In the genomic region with DNA sequence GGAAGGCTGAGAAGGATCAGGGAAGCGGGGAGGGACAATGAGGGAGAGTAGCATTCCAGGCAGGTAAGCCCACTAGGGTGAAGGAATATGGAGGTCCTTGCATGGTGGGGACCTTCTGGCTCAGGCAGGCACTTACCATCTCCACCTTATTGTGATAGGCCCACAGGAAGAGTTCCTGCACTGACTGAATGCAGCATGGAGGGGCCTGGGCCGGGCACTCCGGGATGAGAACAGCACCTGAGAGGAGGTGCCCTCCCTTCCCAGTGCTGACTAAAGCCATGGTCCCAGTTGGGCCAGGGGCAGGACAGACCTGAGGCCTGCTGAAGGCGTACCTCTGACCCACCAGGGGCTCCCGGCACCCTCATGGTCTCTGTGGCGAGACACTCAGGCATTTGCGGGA, we compare ENCODE assay signal across 14 cellular contexts.
DNase-seq lines count a peak whose midpoint lies in the region; ATAC-seq and TF ChIP-seq lines count a peak whose summit lies in the region.
"Had no signal": no experiment of that assay in that cellular context is flagged by ENCODE, and none has a peak within 500 bp of the region (broad histone marks: within the 10 kb centered on the region; RNA-seq: fewer than 3 reads in every experiment).

No MANE protein-coding gene starts in this region.

- CTCF ChIA-PET in Panc1 (lab: Charles Lee) = no interaction called here

- H3K36me3 ChIP-seq in BLaER1 treated with 17β-estradiol and CSF1 and Interleukin-3, amounts not matched to agents 10 nM and 100 nM = no peaks in the 10 kb centered on the region
- H3K36me3 ChIP-seq in Panc1 (ENCODE audit: control insufficient read depth, insufficient read depth, low read length) = no peaks in the 10 kb centered on the region
- no peaks in the 10 kb centered on the region for H3K36me3 ChIP-seq in esophagus muscularis mucosa
- H3K36me3 ChIP-seq in upper lobe of right lung = no peaks in the 10 kb centered on the region

- peaks cover 10 to 20% (median 14%) of the 10 kb centered on the region in 11 experiments; a peak in 21 of 22 replicates for H3K9me3 ChIP-seq in BLaER1 treated with 17β-estradiol and CSF1 and Interleukin-3, amounts not matched to agents 10 nM and 100 nM (replicated peaks in 1 of 11)
- H3K9me3 ChIP-seq in Panc1 (ENCODE audit: control insufficient read depth, insufficient read depth, low read depth, low read length) = no peaks in the 10 kb centered on the region
- peaks cover 0 to 11% (median 3%) of the 10 kb centered on the region in 4 donors for H3K9me3 ChIP-seq in esophagus muscularis mucosa
- H3K9me3 ChIP-seq in upper lobe of right lung = no peaks in the 10 kb centered on the region

- no peak overlapping the region for H3K9ac ChIP-seq in BLaER1 treated with 17β-estradiol and CSF1 and Interleukin-3, amounts not matched to agents 10 nM and 100 nM

- H3K27ac ChIP-seq in BLaER1 treated with 17β-estradiol and CSF1 and Interleukin-3, amounts not matched to agents 10 nM and 100 nM = peak overlapping the region in 2 of 11 experiments; percentile 22 to 35; a peak in 2 of 22 replicates
- no peak overlapping the region for H3K27ac ChIP-seq in Panc1 (ENCODE audit: low read length)
- no peak overlapping the region for H3K27ac ChIP-seq in esophagus muscularis mucosa (replicated peaks in 1 of 4)
- no peak overlapping the region for H3K27ac ChIP-seq in upper lobe of right lung
- H3K27ac ChIP-seq: HL-60 had no signal

- no peak for DNase-seq in Panc1 (ENCODE audit: low read depth, low spot score)
- peak; percentile 86 for DNase-seq in esophagus muscularis mucosa (ENCODE audit: extremely low spot score)
- DNase-seq in upper lobe of right lung = no peak
- DNase-seq in stimulated activated CD8-positive, alpha-beta memory T cell treated with anti-CD3 and anti-CD28 coated beads, Interleukin-4, amount 100 ng/mL, for 48 hours = no peak
- DNase-seq in activated naive CD4-positive, alpha-beta T cell treated with Interleukin-2 at 50 U/mL for 16 hours = no peak
- DNase-seq: ACHN; CD8-positive, alpha-beta memory T cell; DMS53; GF-D8; H7 had no signal

- POLR2A ChIA-PET in Panc1 (lab: Charles Lee) = no interaction called here

- no peak for TF ChIP-seq EP300 in esophagus muscularis mucosa (IDR thresholded peaks at IDR 0.05)

- no peak for TF ChIP-seq CTCF in Panc1 (IDR thresholded peaks at IDR 0.05)
- TF ChIP-seq CTCF in esophagus muscularis mucosa (IDR thresholded peaks at IDR 0.05) = no peak
- no peak for TF ChIP-seq CTCF in upper lobe of right lung (IDR thresholded peaks at IDR 0.05)

- H4K20me1 ChIP-seq in BLaER1 treated with 17β-estradiol and CSF1 and Interleukin-3, amounts not matched to agents 10 nM and 100 nM = no peaks in the 10 kb centered on the region

- H3K27me3 ChIP-seq in BLaER1 treated with 17β-estradiol and CSF1 and Interleukin-3, amounts not matched to agents 10 nM and 100 nM = no peaks in the 10 kb centered on the region
- H3K27me3 ChIP-seq in Panc1 (ENCODE audit: control insufficient read depth, insufficient read depth, low read length) (peaks cover under 1% of the 10 kb centered on the region), esophagus muscularis mucosa (no peaks in the 10 kb centered on the region), upper lobe of right lung (no peaks in the 10 kb centered on the region)

- H3K4me1 ChIP-seq in BLaER1 treated with 17β-estradiol and CSF1 and Interleukin-3, amounts not matched to agents 10 nM and 100 nM = peaks cover 12 to 16% (median 13%) of the 10 kb centered on the region in 10 experiments; a peak in 19 of 20 replicates
- H3K4me1 ChIP-seq in Panc1 (ENCODE audit: control insufficient read depth, insufficient read depth, low read length) (no peaks in the 10 kb centered on the region), esophagus muscularis mucosa (no peaks in the 10 kb centered on the region), upper lobe of right lung (no peaks in the 10 kb centered on the region)

- H3K4me3 ChIP-seq in BLaER1 treated with 17β-estradiol and CSF1 and Interleukin-3, amounts not matched to agents 10 nM and 100 nM = no peak overlapping the region
- H3K4me3 ChIP-seq in Panc1 (ENCODE audit: low read depth in 2 of 2, low read length in 2 of 2) (no peak overlapping the region), esophagus muscularis mucosa (no peak overlapping the region), upper lobe of right lung (no peak overlapping the region)
- H3K4me3 ChIP-seq: K562 had no signal

- in situ Hi-C loops in Panc1 (cut with HindIII; ENCODE audit: low pct_unique_long_range_greater_than_20kb, low sequenced_read_pairs) = no loop called here

- H3K4me2 ChIP-seq in BLaER1 treated with 17β-estradiol and CSF1 and Interleukin-3, amounts not matched to agents 10 nM and 100 nM = peak overlapping the region in 7 of 11 experiments; percentile 13 to 82 (median 40); a peak in 10 of 22 replicates

- no peak for TF ChIP-seq POLR2A in esophagus muscularis mucosa (IDR thresholded peaks at IDR 0.05; ENCODE audit: low read depth)

- intact Hi-C loops in Panc1 (cut with micrococcal nuclease; ENCODE audit: unreplicated experiment) = no loop called here
- intact Hi-C loops in esophagus muscularis mucosa (cut with DNase I) = no loop called here
- intact Hi-C loops in upper lobe of right lung (cut with DNase I) = no loop called here

- WGBS in esophagus muscularis mucosa = 71% methylated on average over 5 of the region's 7 CpGs

- BruUV-seq in Panc1 (replicated peaks; lab: Mats Ljungman, UMichigan) = no TSS peak

- ATAC-seq in Panc1 = 0 out of 2 replicates have a peak, but pooled peaks have one; percentile 42
- peak; percentile 13 for ATAC-seq in upper lobe of right lung
- ATAC-seq in GM19023 (IDR thresholded peaks at IDR 0.05; ENCODE audit: unreplicated experiment) = no peak
- ATAC-seq: K562 had no signal
